Comparison of ENCODE assay signal across 33 cellular contexts in genomic region chr1:236484310-236484971, GRCh38. TPM values are rescaled to one million over a fixed set of nuclear protein-coding genes. Genes with fewer than 3 reads are reported as not detected.
"Had no signal": no experiment of that assay in that cellular context is flagged by ENCODE, and none has a peak within 500 bp of the region (broad histone marks: within the 10 kb centered on the region; RNA-seq: fewer than 3 reads in every experiment).

No MANE protein-coding gene starts in this region.

- H3K27ac Mint-ChIP-seq: activated CD4-positive, alpha-beta T cell treated with anti-CD3 and anti-CD28 coated beads, Interleukin-2, amount 10 ng/mL, durations not matched to agents 24 days and 14 days; activated CD8-positive, alpha-beta T cell treated with anti-CD3 and anti-CD28 coated beads for 36 hours; activated naive CD4-positive, alpha-beta T cell treated with anti-CD3 and anti-CD28 coated beads for 36 hours; activated naive CD4-positive, alpha-beta T cell treated with anti-CD3 and anti-CD28 coated beads, Interleukin-2, amount 50 U/mL, for 72 hours; activated T-cell treated with anti-CD3 and anti-CD28 coated beads, Interleukin-2, amount 50 U/mL, for 72 hours; activated T-helper 17 cell treated with anti-CD3 and anti-CD28 coated beads, Interleukin-2, amount 50 U/mL, for 72 hours; T-helper 1 cell treated with Interleukin-12 subunit alpha and Interleukin-12 subunit beta and Interleukin-4 antibody, amounts not matched to agents 30 μg/mL and 1 μg/mL, for 36 hours; T-helper 2 cell treated with Interferon-gamma antibody and Interleukin-4, amounts not matched to agents 5 μg/mL and 100 μg/mL, for 36 hours had no signal

- H3K9me3 ChIP-seq: adrenal gland, body of pancreas, breast epithelium, SJSA1, SK-N-SH had no signal

- ATAC-seq: activated CD8-positive, alpha-beta T cell treated with anti-CD3 and anti-CD28 coated beads for 36 hours; activated naive CD4-positive, alpha-beta T cell treated with anti-CD3 and anti-CD28 coated beads, Interleukin-2, amount 50 U/mL, for 72 hours; activated T-cell treated with anti-CD3 and anti-CD28 coated beads, Interleukin-2, amount 50 U/mL, for 72 hours; activated T-helper 17 cell treated with anti-CD3 and anti-CD28 coated beads, Interleukin-2, amount 50 U/mL, for 72 hours; body of pancreas; K562 had no signal

- H3K4me3 ChIP-seq: adrenal gland, body of pancreas, breast epithelium, K562, SJSA1 had no signal

- H3K4me1 ChIP-seq: adrenal gland, breast epithelium, SJSA1 had no signal

- H3K4me3 Mint-ChIP-seq: activated CD4-positive, alpha-beta T cell treated with anti-CD3 and anti-CD28 coated beads, Interleukin-2, amount 10 ng/mL, durations not matched to agents 24 days and 14 days; activated CD8-positive, alpha-beta T cell treated with anti-CD3 and anti-CD28 coated beads for 36 hours; activated naive CD4-positive, alpha-beta T cell treated with anti-CD3 and anti-CD28 coated beads for 36 hours; activated T-cell treated with anti-CD3 and anti-CD28 coated beads, Interleukin-2, amount 50 U/mL, for 72 hours; activated T-helper 17 cell treated with anti-CD3 and anti-CD28 coated beads, Interleukin-2, amount 50 U/mL, for 72 hours; T-helper 1 cell treated with Interleukin-12 subunit alpha and Interleukin-12 subunit beta and Interleukin-4 antibody, amounts not matched to agents 30 μg/mL and 1 μg/mL, for 36 hours; T-helper 2 cell treated with Interferon-gamma antibody and Interleukin-4, amounts not matched to agents 5 μg/mL and 100 μg/mL, for 36 hours had no signal

- H3K27me3 ChIP-seq: adrenal gland, body of pancreas, breast epithelium, SJSA1 had no signal

- H3K36me3 ChIP-seq: adrenal gland, breast epithelium, SJSA1 had no signal

- H3K9me3 Mint-ChIP-seq: activated CD4-positive, alpha-beta T cell treated with anti-CD3 and anti-CD28 coated beads, Interleukin-2, amount 10 ng/mL, durations not matched to agents 24 days and 14 days; activated CD8-positive, alpha-beta T cell treated with anti-CD3 and anti-CD28 coated beads for 36 hours; activated naive CD4-positive, alpha-beta T cell treated with anti-CD3 and anti-CD28 coated beads for 36 hours; activated naive CD4-positive, alpha-beta T cell treated with anti-CD3 and anti-CD28 coated beads, Interleukin-2, amount 50 U/mL, for 72 hours; activated T-cell treated with anti-CD3 and anti-CD28 coated beads, Interleukin-2, amount 50 U/mL, for 72 hours; activated T-helper 17 cell treated with anti-CD3 and anti-CD28 coated beads, Interleukin-2, amount 50 U/mL, for 72 hours; T-helper 1 cell treated with Interleukin-12 subunit alpha and Interleukin-12 subunit beta and Interleukin-4 antibody, amounts not matched to agents 30 μg/mL and 1 μg/mL, for 36 hours; T-helper 2 cell treated with Interferon-gamma antibody and Interleukin-4, amounts not matched to agents 5 μg/mL and 100 μg/mL, for 36 hours had no signal

- H3K27me3 Mint-ChIP-seq: activated CD8-positive, alpha-beta T cell treated with anti-CD3 and anti-CD28 coated beads for 36 hours; activated T-helper 17 cell treated with anti-CD3 and anti-CD28 coated beads, Interleukin-2, amount 50 U/mL, for 72 hours had no signal

- H3K27ac ChIP-seq: adrenal gland, body of pancreas, breast epithelium, SJSA1 had no signal

- DNase-seq: activated CD4-positive, alpha-beta T cell treated with anti-CD3 and anti-CD28 coated beads, Interleukin-2, amount 10 ng/mL, durations not matched to agents 24 days and 14 days; activated CD4-positive, alpha-beta T cell treated with anti-CD3 and anti-CD28 coated beads, Interleukin-2, amount 50 U/mL, for 4 hours; activated CD8-positive, alpha-beta T cell treated with anti-CD3 and anti-CD28 coated beads for 36 hours; activated gamma-delta T cell treated with Interleukin-2 at 50 U/mL for 16 hours; activated naive CD4-positive, alpha-beta T cell treated with anti-CD3 and anti-CD28 coated beads for 36 hours; activated T-cell treated with anti-CD3 and anti-CD28 coated beads, Interleukin-2, amount 50 U/mL, for 1 hour; activated T-cell treated with anti-CD3 and anti-CD28 coated beads, Interleukin-2, amount 50 U/mL, for 72 hours; adrenal gland; body of pancreas; cerebellar nuclear complex; IMR-90; NCI-H1048; NCI-H1105 treated with DMSO at 0.1 percent for 48 hours; NCI-H1436; NCI-H1694 treated with DMSO at 0.1 percent for 48 hours; NCI-H2029 treated with DMSO at 0.1 percent for 48 hours; NCI-H2107; NCI-H2171; NCI-H226; NCI-H446 treated with DMSO at 0.1 percent for 48 hours; NCI-H524; NCI-H69; NCI-H82; SHP77 treated with DMSO at 0.1 percent for 48 hours; SK-N-SH had no signal

- H3K36me3 Mint-ChIP-seq: activated naive CD4-positive, alpha-beta T cell treated with anti-CD3 and anti-CD28 coated beads, Interleukin-2, amount 50 U/mL, for 72 hours had no signal

RNA-seq across cellular contexts. Expression of gene LGALS8, which starts 39.3 kb away (rescaled TPM):
- total RNA-seq: OCI-LY7 had no signal
